1 cellular context compared by ENCODE assay signal in the genomic region with DNA sequence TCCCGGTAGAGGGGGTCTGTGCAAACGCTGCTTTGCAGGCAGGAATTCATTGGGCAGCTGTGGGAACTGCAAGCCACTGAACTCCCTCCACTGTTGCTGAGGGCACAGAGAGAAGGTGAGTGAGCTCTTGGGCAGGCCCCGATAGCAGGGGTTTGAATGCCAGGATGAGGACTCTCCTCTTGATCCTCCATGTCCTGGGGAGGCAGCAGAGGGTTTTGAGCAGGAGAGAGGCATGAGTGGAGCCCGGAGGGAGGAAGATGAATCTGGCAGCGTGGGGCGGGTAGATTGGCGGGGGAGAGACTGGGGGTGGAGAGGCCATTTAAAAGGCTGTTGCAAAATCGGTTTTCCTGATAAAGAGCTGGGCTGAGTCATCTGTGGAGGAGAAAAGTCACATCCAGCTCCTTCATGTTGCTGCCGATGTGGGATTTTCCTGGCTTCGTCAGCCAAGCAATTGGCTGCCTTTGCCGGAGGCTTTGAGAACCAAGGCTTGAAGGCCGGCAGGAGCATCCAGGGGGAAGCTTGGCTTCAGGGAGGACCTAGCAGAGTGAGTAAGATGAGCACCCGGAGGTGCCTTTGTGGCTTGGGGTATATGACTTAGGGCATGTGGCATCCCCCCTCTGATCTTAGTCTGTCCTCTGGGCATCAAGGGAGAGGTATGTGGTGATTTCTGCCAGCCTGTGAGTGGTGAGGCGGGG.
TF ChIP-seq lines count a peak whose summit lies in the region.

Gene SYNPO (plus strand): TSS at position 350 of the 695 bp plus-strand sequence. CDS start 7,616 bp downstream, outside the sequence.

TF ChIP-seq in HEK293, 187 proteins besides CTCF, POLR2A, EP300 and RAD21 (continued from another document):
- TF ChIP-seq MEIS1 (CRISPR knock-in tag; IDR thresholded peaks at IDR 0.05; ENCODE audit: borderline replicate concordance) (no peak), ZNF26 (tag by site-specific recombination; IDR thresholded peaks at IDR 0.05) (no peak), ZXDB (tag by site-specific recombination; IDR thresholded peaks at IDR 0.05) (peak; percentile 49; the same call in 1 of the 2 replicates), ZNF488 (tag by site-specific recombination; IDR thresholded peaks at IDR 0.05) (no peak), BCL11A (tag by site-specific recombination; IDR thresholded peaks at IDR 0.05; ENCODE audit: low read depth) (no peak), ZNF580 (tag by site-specific recombination; IDR thresholded peaks at IDR 0.05) (no peak), ZNF2 (tag by site-specific recombination; IDR thresholded peaks at IDR 0.05) (no peak), ZBTB26 (tag by site-specific recombination; optimal IDR thresholded peaks at IDR 0.05) (no peak), ZNF48 (tag by site-specific recombination; IDR thresholded peaks at IDR 0.05) (no peak), ZNF600 (tag by site-specific recombination; IDR thresholded peaks at IDR 0.05) (peak; percentile 64; the same call in 1 of the 2 replicates), PRDM10 (tag by site-specific recombination; IDR thresholded peaks at IDR 0.05) (peak; percentile 88), ZNF629 (tag by site-specific recombination; IDR thresholded peaks at IDR 0.05) (peak; percentile 47; the same call in 1 of the 2 replicates), ZNF558 (tag by site-specific recombination; IDR thresholded peaks at IDR 0.05) (no peak), ZNF654 (tag by site-specific recombination; IDR thresholded peaks at IDR 0.05; ENCODE audit: low read depth) (no peak), ZFP41 (tag by site-specific recombination; IDR thresholded peaks at IDR 0.05; ENCODE audit: borderline replicate concordance) (no peak), HOXC10 (CRISPR knock-in tag; IDR thresholded peaks at IDR 0.05) (no peak), ZNF777 (tag by site-specific recombination; IDR thresholded peaks at IDR 0.05; ENCODE audit: borderline replicate concordance) (no peak), MYNN (tag by site-specific recombination; IDR thresholded peaks at IDR 0.05; ENCODE audit: borderline replicate concordance) (no peak), ZNF155 (tag by site-specific recombination; IDR thresholded peaks at IDR 0.05) (no peak), ZBTB48 (tag by site-specific recombination; IDR thresholded peaks at IDR 0.05) (no peak), ZNF768 (tag by site-specific recombination; IDR thresholded peaks at IDR 0.05) (no peak), REPIN1 (tag by site-specific recombination; IDR thresholded peaks at IDR 0.05; ENCODE audit: low read depth) (no peak)
- TF ChIP-seq, protein P1, sequence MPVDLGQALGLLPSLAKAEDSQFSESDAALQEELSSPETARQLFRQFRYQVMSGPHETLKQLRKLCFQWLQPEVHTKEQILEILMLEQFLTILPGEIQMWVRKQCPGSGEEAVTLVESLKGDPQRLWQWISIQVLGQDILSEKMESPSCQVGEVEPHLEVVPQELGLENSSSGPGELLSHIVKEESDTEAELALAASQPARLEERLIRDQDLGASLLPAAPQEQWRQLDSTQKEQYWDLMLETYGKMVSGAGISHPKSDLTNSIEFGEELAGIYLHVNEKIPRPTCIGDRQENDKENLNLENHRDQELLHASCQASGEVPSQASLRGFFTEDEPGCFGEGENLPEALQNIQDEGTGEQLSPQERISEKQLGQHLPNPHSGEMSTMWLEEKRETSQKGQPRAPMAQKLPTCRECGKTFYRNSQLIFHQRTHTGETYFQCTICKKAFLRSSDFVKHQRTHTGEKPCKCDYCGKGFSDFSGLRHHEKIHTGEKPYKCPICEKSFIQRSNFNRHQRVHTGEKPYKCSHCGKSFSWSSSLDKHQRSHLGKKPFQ (tag by site-specific recombination; IDR thresholded peaks at IDR 0.05): no peak
TF ChIP-seq in HEK293: peak in this region for 28.
